Comparison of ENCODE assay signal across 18 cellular contexts in genomic region chr1:87840772-87841171, GRCh38.
DNase-seq lines count a peak whose midpoint lies in the region; ATAC-seq and TF ChIP-seq lines count a peak whose summit lies in the region.
"Had no signal": no experiment of that assay in that cellular context is flagged by ENCODE, and none has a peak within 500 bp of the region (broad histone marks: within the 10 kb centered on the region; RNA-seq: fewer than 3 reads in every experiment).

No MANE protein-coding gene starts in this region.

- H3K79me1 ChIP-seq in neuronal stem cell (ENCODE audit: low read depth, low read length): no peaks in the 10 kb centered on the region

- H3K4ac ChIP-seq in neuronal stem cell (ENCODE audit: low read length): no peak overlapping the region

- intact Hi-C loops in OCI-LY7 (cut with micrococcal nuclease; ENCODE audit: unreplicated experiment): no loop called here

- no peak overlapping the region for H3K4me3 ChIP-seq in neuronal stem cell (ENCODE audit: low read length in 2 of 2)
- no peak overlapping the region for H3K4me3 ChIP-seq in OCI-LY7 (ENCODE audit: low read depth, low read length, poor library complexity, severe bottlenecking)
- H3K4me3 ChIP-seq: K562, PC-9 had no signal

- H2BK12ac ChIP-seq in neuronal stem cell (ENCODE audit: low read length): no peak overlapping the region

- TF ChIP-seq CTCF in OCI-LY7 (conservative IDR thresholded peaks at IDR 0.05; ENCODE audit: low read length): no peak

- no peak overlapping the region for H3K14ac ChIP-seq in neuronal stem cell (ENCODE audit: low read length)

- H3K4me2 ChIP-seq in neuronal stem cell (ENCODE audit: insufficient read depth, low read length, poor library complexity, severe bottlenecking) (no peak overlapping the region), OCI-LY7 (ENCODE audit: low read length) (no peak overlapping the region)
- H3K4me2 ChIP-seq: PC-9, SK-N-SH had no signal

- H3K23ac ChIP-seq in neuronal stem cell (ENCODE audit: low read depth, low read length, poor library complexity): no peak overlapping the region

- POLR2A ChIA-PET in OCI-LY7 (lab: Charles Lee): no interaction called here

- WGBS in neuronal stem cell (ENCODE audit: extremely low coverage in 2 of 2, insufficient read length in 2 of 2, insufficient replicate concordance in 1 of 2), 2 donors: no CpG with 5 or more reads among the region's 3 CpGs

- H4K91ac ChIP-seq in neuronal stem cell (ENCODE audit: low read depth, low read length, poor library complexity): no peak overlapping the region

- no peaks in the 10 kb centered on the region for H3K4me1 ChIP-seq in neuronal stem cell (ENCODE audit: control insufficient read depth in 2 of 2, insufficient read depth in 1 of 2, low read depth in 1 of 2, low read length in 2 of 2)
- H3K4me1 ChIP-seq in OCI-LY7 (ENCODE audit: insufficient read depth, low read length, poor library complexity, severe bottlenecking): no peaks in the 10 kb centered on the region

- TF ChIP-seq POLR2A in GM18505 (IDR thresholded peaks at IDR 0.05; ENCODE audit: borderline replicate concordance, extremely low read depth, insufficient read depth, insufficient read length): no peak

- H3K36me3 ChIP-seq in neuronal stem cell (replicated peaks in 1 of 2; ENCODE audit: control insufficient read depth in 2 of 2, insufficient read depth in 2 of 2, low read length in 2 of 2): no peaks in the 10 kb centered on the region
- no peaks in the 10 kb centered on the region for H3K36me3 ChIP-seq in OCI-LY7 (ENCODE audit: insufficient read depth, low read length)

- no peaks in the 10 kb centered on the region for H4K20me1 ChIP-seq in OCI-LY7 (ENCODE audit: insufficient read depth, low read length)

- H2BK120ac ChIP-seq in neuronal stem cell (ENCODE audit: low read depth, low read length): no peak overlapping the region

- H2AFZ ChIP-seq in neuronal stem cell (ENCODE audit: low read length) (no peak overlapping the region), OCI-LY7 (ENCODE audit: low read length) (no peak overlapping the region)
- H2AFZ ChIP-seq: PC-9 had no signal

- no peak overlapping the region for H2BK5ac ChIP-seq in neuronal stem cell (ENCODE audit: low read length)

- in situ Hi-C loops in KBM-7 (cut with MboI; ENCODE audit: low pct_unique_long_range_greater_than_20kb, low sequenced_read_pairs): no loop called here

- H3K79me2 ChIP-seq in OCI-LY7 (ENCODE audit: insufficient read depth, low read depth, low read length): no peaks in the 10 kb centered on the region

- H3K27ac ChIP-seq in neuronal stem cell (replicated peaks; ENCODE audit: low read length) (no peak overlapping the region), OCI-LY7 (ENCODE audit: low read depth, low read length, poor library complexity, severe bottlenecking) (no peak overlapping the region)
- H3K27ac ChIP-seq: epithelial cell of prostate, PC-9 had no signal

- no peak overlapping the region for H3K9ac ChIP-seq in neuronal stem cell (ENCODE audit: low read depth, low read length, poor library complexity)
- H3K9ac ChIP-seq: SK-N-SH had no signal

- no peak overlapping the region for H2AK5ac ChIP-seq in neuronal stem cell (ENCODE audit: low read depth, low read length)

- H3K9me2 ChIP-seq in OCI-LY7 (ENCODE audit: insufficient read depth, low read length): no peaks in the 10 kb centered on the region
- H3K9me2 ChIP-seq: SK-N-SH had no signal

- H3K27me3 ChIP-seq in neuronal stem cell (ENCODE audit: control insufficient read depth in 3 of 3, insufficient read depth in 3 of 3, low read depth in 1 of 3, low read length in 3 of 3): no peaks in the 10 kb centered on the region

- no TSS peak for BruUV-seq in OCI-LY7 (replicated peaks; lab: Mats Ljungman, UMichigan)

- no peak overlapping the region for H3K18ac ChIP-seq in neuronal stem cell (ENCODE audit: low read length)

- peak; percentile 56 for ATAC-seq in GM18505 (IDR thresholded peaks at IDR 0.05; ENCODE audit: unreplicated experiment)
- peak; percentile 96 for ATAC-seq in GM19438 (IDR thresholded peaks at IDR 0.05; ENCODE audit: low read depth, unreplicated experiment)
- peak; percentile 83 for ATAC-seq in HG02759 (IDR thresholded peaks at IDR 0.05; ENCODE audit: unreplicated experiment)
- ATAC-seq in HG03378 (IDR thresholded peaks at IDR 0.05; ENCODE audit: unreplicated experiment): peak; percentile 97
- ATAC-seq: K562 had no signal

- no peak overlapping the region for H2BK15ac ChIP-seq in neuronal stem cell (ENCODE audit: low read length)

- DNase-seq in KBM-7: no peak
- no peak for DNase-seq in neuronal stem cell (ENCODE audit: low spot score)
- no peak for DNase-seq in OCI-LY7 (ENCODE audit: low spot score)
- no peak for DNase-seq in SW 1271 (lab: John Stamatoyannopoulos, UW)
- DNase-seq: CD8-positive, alpha-beta memory T cell; EL; glutamatergic neuron; NCI-H510A treated with DMSO at 0.1 percent for 48 hours; nucleus accumbens; PC-9; SK-N-SH; stimulated activated CD4-positive, alpha-beta T cell treated with anti-CD3 and anti-CD28 coated beads, Interleukin-4, amount 100 ng/mL, for 24 hours had no signal

- H3K9me3 ChIP-seq in neuronal stem cell (replicated peaks in 1 of 2; ENCODE audit: control insufficient read depth in 2 of 2, insufficient read depth in 1 of 2, low read depth in 1 of 2, low read length in 2 of 2) (no peaks in the 10 kb centered on the region), OCI-LY7 (ENCODE audit: low read length) (no peaks in the 10 kb centered on the region)
- H3K9me3 ChIP-seq: SK-N-SH had no signal

- CTCF ChIA-PET in OCI-LY7 (lab: Charles Lee; ENCODE audit: unreplicated experiment): no interaction called here

- H4K8ac ChIP-seq in neuronal stem cell (ENCODE audit: low read depth, low read length): no peak overlapping the region
